22 cellular contexts compared by ENCODE assay signal in genomic region chr6:100877851-100878250, GRCh38. TPM values are rescaled to one million over a fixed set of nuclear protein-coding genes. Genes with fewer than 3 reads are reported as not detected.
DNase-seq lines count a peak whose midpoint lies in the region; ATAC-seq, FAIRE-seq and TF ChIP-seq lines count a peak whose summit lies in the region.
"Had no signal": no experiment of that assay in that cellular context is flagged by ENCODE, and none has a peak within 500 bp of the region (broad histone marks: within the 10 kb centered on the region; RNA-seq: fewer than 3 reads in every experiment).

No MANE protein-coding gene starts in this region.

- H3K4ac ChIP-seq in mesenchymal stem cell (ENCODE audit: low read depth in 1 of 2, low read length in 2 of 2): no peak overlapping the region

- no peak overlapping the region for H3K4me3 ChIP-seq in A549
- 0 out of 2 replicates have a peak overlapping the region, but pooled peaks have one; percentile 5 for H3K4me3 ChIP-seq in HFF-Myc (replicated peaks; ENCODE audit: low read depth, low read length)
- H3K4me3 ChIP-seq in astrocyte (ENCODE audit: insufficient read depth, low read depth, low read length): no peak overlapping the region
- no peak overlapping the region for H3K4me3 ChIP-seq in mesenchymal stem cell (ENCODE audit: insufficient read depth in 1 of 2, low read depth in 1 of 2, low read length in 2 of 2)
- no peak overlapping the region for H3K4me3 ChIP-seq in mucosa of descending colon
- H3K4me3 ChIP-seq: SJSA1 had no signal

- H3K4me1 ChIP-seq in A549: peaks cover 22% of the 10 kb centered on the region; the same call in 2 of the 3 replicates
- peaks cover 14% of the 10 kb centered on the region for H3K4me1 ChIP-seq in astrocyte (ENCODE audit: insufficient read depth, low read length)
- no peaks in the 10 kb centered on the region for H3K4me1 ChIP-seq in mesenchymal stem cell (ENCODE audit: control insufficient read depth, insufficient read depth, low read depth, low read length)
- H3K4me1 ChIP-seq in mucosa of descending colon (ENCODE audit: low read depth): peaks cover 2% of the 10 kb centered on the region

- H2BK5ac ChIP-seq in mesenchymal stem cell (ENCODE audit: low read depth, low read length, poor library complexity, severe bottlenecking): no peak overlapping the region

- H3K27ac ChIP-seq in A549: no peak overlapping the region
- H3K27ac ChIP-seq in astrocyte (ENCODE audit: low read depth, low read length): no peak overlapping the region
- H3K27ac ChIP-seq in mesenchymal stem cell (ENCODE audit: low read length, poor library complexity, severe bottlenecking): no peak overlapping the region
- H3K27ac ChIP-seq: SJSA1 had no signal

- no peak overlapping the region for H2AK5ac ChIP-seq in mesenchymal stem cell (ENCODE audit: low read length, severe bottlenecking)

- no peak for TF ChIP-seq EP300 in A549 (IDR thresholded peaks at IDR 0.05)

- H3K14ac ChIP-seq in mesenchymal stem cell (ENCODE audit: low read length in 2 of 2): no peak overlapping the region

- no peak overlapping the region for H4K91ac ChIP-seq in mesenchymal stem cell (ENCODE audit: low read length)

- H2BK15ac ChIP-seq in mesenchymal stem cell (ENCODE audit: low read depth, poor library complexity, severe bottlenecking): no peak overlapping the region

- no peak overlapping the region for H4K8ac ChIP-seq in mesenchymal stem cell (ENCODE audit: low read length)

- DNase-seq in A549 (ENCODE audit: low read depth in 1 of 2, low spot score in 1 of 2): no peak
- DNase-seq in HFF-Myc (ENCODE audit: extremely low read depth, low read depth): no peak
- no peak for DNase-seq in astrocyte (ENCODE audit: low read depth)
- DNase-seq in mesenchymal stem cell: no peak
- DNase-seq in mucosa of descending colon: no peak
- no peak for DNase-seq in H4 (ENCODE audit: low spot score)
- DNase-seq in activated T-cell treated with anti-CD3 and anti-CD28 coated beads, Interleukin-2, amount 50 U/mL, for 48 hours: no peak
- DNase-seq: activated CD4-positive, alpha-beta T cell treated with anti-CD3 and anti-CD28 coated beads for 36 hours; activated gamma-delta T cell; anterior cingulate cortex; CD8-positive, alpha-beta memory T cell; cortex of kidney; DMS79 treated with DMSO at 0.1 percent for 48 hours; NCI-H2029 treated with DMSO at 0.1 percent for 48 hours; NCI-H510A; retina; stimulated activated naive CD8-positive, alpha-beta T cell treated with anti-CD3 and anti-CD28 coated beads, Interleukin-15, amount 100 ng/mL, for 72 hours; T1000 had no signal

- no peaks in the 10 kb centered on the region for H3K9me3 ChIP-seq in A549
- no peaks in the 10 kb centered on the region for H3K9me3 ChIP-seq in astrocyte (ENCODE audit: insufficient read depth, low read depth, low read length)
- H3K9me3 ChIP-seq in mesenchymal stem cell (ENCODE audit: control insufficient read depth, low read length): no peaks in the 10 kb centered on the region
- H3K9me3 ChIP-seq in mucosa of descending colon: no peaks in the 10 kb centered on the region
- H3K9me3 ChIP-seq: SJSA1 had no signal

- intact Hi-C loops in mucosa of descending colon (cut with DNase I, micrococcal nuclease): no loop called here

- H3K79me1 ChIP-seq in mesenchymal stem cell (replicated peaks; ENCODE audit: low read length, poor library complexity, severe bottlenecking): peaks cover 5% of the 10 kb centered on the region

- TF ChIP-seq POLR2A in A549 (IDR thresholded peaks at IDR 0.05; ENCODE audit: low read length): no peak

- peaks cover 70% of the 10 kb centered on the region for H4K20me1 ChIP-seq in astrocyte (ENCODE audit: insufficient read depth, low read length)

- H3K9me3 Mint-ChIP-seq in astrocyte (ENCODE audit: unreplicated experiment): no peaks in the 10 kb centered on the region
- H3K9me3 Mint-ChIP-seq: CD8-positive, alpha-beta memory T cell had no signal

- FAIRE-seq in A549 (lab: Jason Lieb, UNC) (no peak), astrocyte (lab: Jason Lieb, UNC) (no peak)
- FAIRE-seq: GM19239 had no signal

- TF ChIP-seq RAD21 in A549 (conservative IDR thresholded peaks at IDR 0.05 in 1 of 2, IDR thresholded peaks at IDR 0.05 in 1 of 2): no peak

- H3K79me2 ChIP-seq in astrocyte (ENCODE audit: insufficient read depth, low read length): peaks cover 87% of the 10 kb centered on the region

- H3K9ac ChIP-seq in astrocyte (ENCODE audit: low read length): no peak overlapping the region
- peak overlapping the region; percentile 34 for H3K9ac ChIP-seq in mesenchymal stem cell (ENCODE audit: low read length)

- H3K18ac ChIP-seq in mesenchymal stem cell (ENCODE audit: low read depth in 1 of 2, low read length in 2 of 2): no peak overlapping the region

- no peak overlapping the region for H3K23ac ChIP-seq in mesenchymal stem cell (ENCODE audit: low read length in 2 of 2)

- CTCF ChIA-PET in A549 (lab: Yijun Ruan, JAX): no interaction called here

- peaks cover 29% of the 10 kb centered on the region for H3K4me1 Mint-ChIP-seq in astrocyte (ENCODE audit: low read depth, unreplicated experiment)

- H2AFZ ChIP-seq in astrocyte (ENCODE audit: low read depth, low read length) (no peak overlapping the region), mesenchymal stem cell (ENCODE audit: low read depth, low read length) (no peak overlapping the region)

- H3K27ac Mint-ChIP-seq in astrocyte (ENCODE audit: unreplicated experiment): no peak overlapping the region
- H3K27ac Mint-ChIP-seq: activated CD4-positive, alpha-beta T cell treated with anti-CD3 and anti-CD28 coated beads for 36 hours; nephron had no signal

- H3K36me3 ChIP-seq in astrocyte (ENCODE audit: insufficient read depth, low read length) (no peaks in the 10 kb centered on the region), mesenchymal stem cell (ENCODE audit: control insufficient read depth in 1 of 2, insufficient read depth in 2 of 2, low read depth in 1 of 2, low read length in 2 of 2) (peaks cover 0 to 16% of the 10 kb centered on the region in 2 experiments), mucosa of descending colon (ENCODE audit: low read depth) (no peaks in the 10 kb centered on the region)

- H2BK120ac ChIP-seq in mesenchymal stem cell (ENCODE audit: low read depth, low read length): no peak overlapping the region

- H3K4me2 ChIP-seq in A549: peak overlapping the region; percentile 6; the same call in 1 of the 3 replicates
- H3K4me2 ChIP-seq in astrocyte (ENCODE audit: low read length): peak overlapping the region; percentile 96
- H3K4me2 ChIP-seq in mesenchymal stem cell (ENCODE audit: low read length, poor library complexity, severe bottlenecking): no peak overlapping the region

- TF ChIP-seq CTCF in A549 (IDR thresholded peaks at IDR 0.05) (no peak), HFF-Myc (IDR thresholded peaks at IDR 0.05; ENCODE audit: low read depth, low read length, missing control alignments) (no peak), astrocyte (IDR thresholded peaks at IDR 0.05; ENCODE audit: insufficient read depth, low read depth, low read length) (no peak), mucosa of descending colon (IDR thresholded peaks at IDR 0.05) (no peak)

- H3K27me3 ChIP-seq in astrocyte (ENCODE audit: insufficient read depth, low read length): no peaks in the 10 kb centered on the region
- H3K27me3 ChIP-seq in mesenchymal stem cell (ENCODE audit: control insufficient read depth in 1 of 2, insufficient read depth in 1 of 2, low read length in 2 of 2): no peaks in the 10 kb centered on the region
- H3K27me3 ChIP-seq: SJSA1 had no signal

- H3K27me3 Mint-ChIP-seq in astrocyte (ENCODE audit: low read depth, unreplicated experiment): no peaks in the 10 kb centered on the region
- H3K27me3 Mint-ChIP-seq: stimulated activated naive CD8-positive, alpha-beta T cell treated with anti-CD3 and anti-CD28 coated beads, Interleukin-15, amount 100 ng/mL, for 72 hours had no signal

- POLR2A ChIA-PET in A549 (lab: Yijun Ruan, JAX): no interaction called here

- peak overlapping the region; percentile 95 for H3K4me3 Mint-ChIP-seq in astrocyte (ENCODE audit: unreplicated experiment)
- H3K4me3 Mint-ChIP-seq: stimulated activated naive CD8-positive, alpha-beta T cell treated with anti-CD3 and anti-CD28 coated beads, Interleukin-15, amount 100 ng/mL, for 72 hours had no signal

- ATAC-seq in A549 (no peak), mucosa of descending colon (no peak), HG03139 (IDR thresholded peaks at IDR 0.05; ENCODE audit: unreplicated experiment) (no peak)
- ATAC-seq: activated CD4-positive, alpha-beta T cell treated with anti-CD3 and anti-CD28 coated beads for 36 hours; stimulated activated naive CD8-positive, alpha-beta T cell treated with anti-CD3 and anti-CD28 coated beads, Interleukin-15, amount 100 ng/mL, for 72 hours had no signal

- no peak overlapping the region for H2BK12ac ChIP-seq in mesenchymal stem cell (ENCODE audit: low read length in 2 of 2)

- peaks cover 7% of the 10 kb centered on the region for H3K36me3 Mint-ChIP-seq in astrocyte (ENCODE audit: low read depth, unreplicated experiment)

TF ChIP-seq in A549, 52 proteins besides CTCF, POLR2A, EP300 and RAD21 (continues in another document):
- TF ChIP-seq EHF (CRISPR knock-in tag; IDR thresholded peaks at IDR 0.05): no peak
- TF ChIP-seq, protein P1, sequence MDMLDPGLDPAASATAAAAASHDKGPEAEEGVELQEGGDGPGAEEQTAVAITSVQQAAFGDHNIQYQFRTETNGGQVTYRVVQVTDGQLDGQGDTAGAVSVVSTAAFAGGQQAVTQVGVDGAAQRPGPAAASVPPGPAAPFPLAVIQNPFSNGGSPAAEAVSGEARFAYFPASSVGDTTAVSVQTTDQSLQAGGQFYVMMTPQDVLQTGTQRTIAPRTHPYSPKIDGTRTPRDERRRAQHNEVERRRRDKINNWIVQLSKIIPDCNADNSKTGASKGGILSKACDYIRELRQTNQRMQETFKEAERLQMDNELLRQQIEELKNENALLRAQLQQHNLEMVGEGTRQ (IDR thresholded peaks at IDR 0.05): no peak
- TF ChIP-seq, protein P2, sequence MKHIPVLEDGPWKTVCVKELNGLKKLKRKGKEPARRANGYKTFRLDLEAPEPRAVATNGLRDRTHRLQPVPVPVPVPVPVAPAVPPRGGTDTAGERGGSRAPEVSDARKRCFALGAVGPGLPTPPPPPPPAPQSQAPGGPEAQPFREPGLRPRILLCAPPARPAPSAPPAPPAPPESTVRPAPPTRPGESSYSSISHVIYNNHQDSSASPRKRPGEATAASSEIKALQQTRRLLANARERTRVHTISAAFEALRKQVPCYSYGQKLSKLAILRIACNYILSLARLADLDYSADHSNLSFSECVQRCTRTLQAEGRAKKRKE (CRISPR knock-in tag; IDR thresholded peaks at IDR 0.05; ENCODE audit: low read depth): no peak
- TF ChIP-seq JUNB (IDR thresholded peaks at IDR 0.05): no peak
- TF ChIP-seq KDM5A (IDR thresholded peaks at IDR 0.05): no peak

RNA-seq across cellular contexts. Expression of gene ASCC3, which starts 3.3 kb away (rescaled TPM):
- 35.3 and 41.7 TPM in 2 replicates for polyA plus RNA-seq in A549 (2011; rRNA removed)
- polyA plus RNA-seq in A549 (2012; cell fraction: cytosol; rRNA removed): 7.8 and 8.1 TPM in 2 replicates
- polyA plus RNA-seq in A549 (2012; cell fraction: nucleus; rRNA removed): 7.2 and 8.0 TPM in 2 replicates
- polyA plus RNA-seq in A549 (2017; fragmentation: RNase III; extraction: RNeasy Plus Mini Kit Qiagen cat#74134 plus additional on column Dnase treatment): 17.4 to 21.4 TPM (median 21.1 TPM) in 3 replicates
- polyA minus RNA-seq in A549 (2011; rRNA and poly(A)+ RNA removed): 34.6 and 42.2 TPM in 2 replicates
- total RNA-seq in astrocyte: 125 and 138 TPM in 2 replicates
- polyA plus RNA-seq in mesenchymal stem cell (2013, experiment 1 of 2): 31.4 TPM
- 31.2 TPM for polyA plus RNA-seq in mesenchymal stem cell (2013, experiment 2 of 2)
- 10 to 100 TPM; 24.6 to 28.5 (median 27.8) TPM for total RNA-seq in mucosa of descending colon
- 19.1 and 22.5 TPM in 2 replicates for total RNA-seq in H4 (2014; rRNA removed; shearing (Covaris generic))
